Comparison of ENCODE assay signal across 8 cellular contexts in the genomic region with DNA sequence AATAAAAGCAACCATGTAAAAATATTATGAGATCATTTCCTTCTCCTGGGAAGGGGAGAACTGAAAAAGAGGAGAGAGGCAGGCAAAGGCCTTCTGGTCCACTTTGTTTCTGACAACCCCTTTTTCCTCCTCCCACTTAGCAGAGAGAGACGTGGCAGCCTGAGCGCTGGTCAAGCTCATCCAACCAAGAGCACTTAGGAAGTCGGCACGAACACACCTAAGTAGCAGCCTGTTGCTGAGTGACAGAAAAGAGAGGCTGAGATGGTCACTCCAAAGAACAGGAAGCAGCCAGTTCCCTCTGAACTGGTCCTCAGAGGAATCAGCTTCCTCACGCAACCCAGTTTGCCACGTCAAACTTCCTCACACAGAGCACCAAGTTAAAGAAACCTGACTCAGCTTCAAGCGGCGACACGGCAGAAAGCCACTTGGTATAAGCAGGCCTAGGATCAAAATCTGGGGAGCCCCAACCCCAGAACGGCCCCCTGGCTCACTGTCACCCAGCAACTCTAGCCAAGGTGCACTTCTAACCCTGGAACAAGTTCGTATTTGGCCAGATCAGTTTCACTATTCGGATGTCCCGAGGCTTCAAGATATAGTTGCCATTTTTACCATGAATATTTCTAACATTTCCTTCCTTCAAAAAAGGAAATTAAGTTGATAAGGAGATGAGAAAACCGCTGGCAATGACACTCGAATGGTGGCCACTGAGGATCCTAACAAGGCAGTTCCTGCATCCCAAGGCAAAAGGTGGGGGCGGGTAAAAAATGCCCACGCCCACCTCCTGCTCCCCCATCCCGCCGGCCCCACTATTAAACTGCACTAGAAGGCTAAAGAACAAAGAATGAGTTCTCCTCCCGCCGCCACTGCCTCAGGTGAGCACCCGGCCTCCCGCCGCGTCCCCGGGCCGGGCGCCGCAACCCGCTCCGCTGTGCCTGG. TPM values are rescaled to one million over a fixed set of nuclear protein-coding genes. Genes with fewer than 3 reads are reported as not detected.
A peak's percentile ranks its signal among the peaks of the same experiment; 100 is the strongest.
DNase-seq lines count a peak whose midpoint lies in the region; ATAC-seq and TF ChIP-seq lines count a peak whose summit lies in the region.

No MANE protein-coding gene starts in this region.

- DNase-seq in Caki2 (ENCODE audit: low read depth) (peak; percentile 83), RPMI7951 (ENCODE audit: low read depth) (peak; percentile 85), foreskin fibroblast (peak; percentile 88 to 93), nephron progenitor cell (peak; percentile 51), testis (peak; percentile 77)
- peak; percentile 79 for DNase-seq in activated effector memory CD4-positive, alpha-beta T cell treated with anti-CD3 and anti-CD28 coated beads, Interleukin-2, amount 50 U/mL, for 16 hours

- 0 to 1% methylated on average over 18 to 31 of the region's 31 CpGs for WGBS in testis, 2 donors

- TF ChIP-seq CTCF in foreskin fibroblast (IDR thresholded peaks at IDR 0.05; ENCODE audit: low read depth, low read length) (no peak), nephron progenitor cell (IDR thresholded peaks at IDR 0.05) (no peak), testis (IDR thresholded peaks at IDR 0.05) (no peak)

- no peaks in the 10 kb centered on the region for H3K27me3 Mint-ChIP-seq in nephron progenitor cell (ENCODE audit: low read depth, poor library complexity)

- H3K36me3 Mint-ChIP-seq in nephron progenitor cell (ENCODE audit: low read depth): peaks cover 16% of the 10 kb centered on the region

- no peaks in the 10 kb centered on the region for H3K9me3 Mint-ChIP-seq in nephron progenitor cell

- no peak for TF ChIP-seq POLR2A in testis (IDR thresholded peaks at IDR 0.05)

- H3K4me3 Mint-ChIP-seq in nephron progenitor cell: peak overlapping the region; percentile 93

- H3K27ac ChIP-seq in testis: peak overlapping the region; percentile 97

- H3K9me3 ChIP-seq in testis: no peaks in the 10 kb centered on the region

- no peaks in the 10 kb centered on the region for H3K27me3 ChIP-seq in testis

- intact Hi-C loops in testis (cut with DNase I; ENCODE audit: low total_unique reads): no loop called here

- peaks cover 4% of the 10 kb centered on the region for H3K4me1 ChIP-seq in testis

- H3K4me3 ChIP-seq in foreskin fibroblast (ENCODE audit: low read depth in 1 of 2, low read length in 2 of 2): peak overlapping the region; percentile 96 to 97
- peak overlapping the region; percentile 94 to 96 for H3K4me3 ChIP-seq in testis

- peaks cover 20% of the 10 kb centered on the region for H3K4me1 Mint-ChIP-seq in nephron progenitor cell

- no peaks in the 10 kb centered on the region for H3K36me3 ChIP-seq in testis (ENCODE audit: low read depth, missing control alignments)

- H3K27ac Mint-ChIP-seq in nephron progenitor cell: peak overlapping the region; percentile 65

- in situ Hi-C loops in Caki2 (cut with HindIII; ENCODE audit: low pct_unique_long_range_greater_than_20kb, low sequenced_read_pairs): no loop called here

- ATAC-seq in GM19438 (IDR thresholded peaks at IDR 0.05; ENCODE audit: low read depth, unreplicated experiment): peak; percentile 75
- peak; percentile 70 for ATAC-seq in HG03520 (IDR thresholded peaks at IDR 0.05; ENCODE audit: unreplicated experiment)

RNA-seq across cellular contexts. Expression of a gene that starts 0.7 kb away (rescaled TPM):
- 31.7 and 42.6 TPM in 2 replicates for total RNA-seq in Caki2 (2014; rRNA removed; shearing (Covaris generic); ENCODE audit: low replicate concordance)
- total RNA-seq in RPMI7951 (2014; rRNA removed; shearing (Covaris generic)): 60.3 and 88.3 TPM in 2 replicates
- 10 to 100 TPM; 53.4 to 74.1 TPM for total RNA-seq in testis
- polyA plus RNA-seq in testis (ENCODE audit: insufficient read depth, low read depth, low replicate concordance): 62.2 TPM

RNA-seq across cellular contexts. Expression of a gene that starts 53.4 kb away (rescaled TPM):
- not detected in 2 replicates for total RNA-seq in Caki2 (2014; rRNA removed; shearing (Covaris generic); ENCODE audit: low replicate concordance)
- total RNA-seq in RPMI7951 (2014; rRNA removed; shearing (Covaris generic)): 1.6 and 1.8 TPM in 2 replicates
- total RNA-seq in testis: 10 to 100 TPM; 44.3 to 53.4 TPM
- 29.1 TPM for polyA plus RNA-seq in testis (ENCODE audit: insufficient read depth, low read depth, low replicate concordance)

Comparison
In these comparisons a context has a peak if more than half of its experiments do, and no peak if none do; other contexts are left out.
1. Peak in every context shown above with its lines: DNase-seq, ATAC-seq, H3K4me3 ChIP-seq and H3K27ac ChIP-seq.
2. RNA of a gene that starts 53.4 kb away (total RNA-seq): 44.3 to 53.4 TPM in testis; 1.6 to 1.8 TPM in RPMI7951 and not detected in Caki2; every median in the first group is over 10 times any median in the second.